Comparison of ENCODE assay signal across 23 cellular contexts in genomic region chr7:11780267-11780666, GRCh38. TPM values are rescaled to one million over a fixed set of nuclear protein-coding genes. Genes with fewer than 3 reads are reported as not detected.
"Had no signal": no experiment of that assay in that cellular context is flagged by ENCODE, and none has a peak within 500 bp of the region (broad histone marks: within the 10 kb centered on the region; RNA-seq: fewer than 3 reads in every experiment).

No MANE protein-coding gene starts in this region.

- H3K9me3 Mint-ChIP-seq: endodermal cell; nephron; stimulated activated naive B cell treated with anti-CD40 and anti-IgM and Interleukin-4, amounts not matched to agents 10 μg/mL and 1 μg/mL and 100 μg/mL, for 72 hours had no signal

- H3K9ac ChIP-seq: parathyroid adenoma had no signal

- H3K4me1 ChIP-seq: foreskin keratinocyte, psoas muscle, sigmoid colon, testis, tibial nerve, upper lobe of right lung, vagina had no signal

- H3K36me3 Mint-ChIP-seq: naive B cell; stimulated activated naive B cell treated with anti-CD40 and anti-IgM and Interleukin-4, amounts not matched to agents 10 μg/mL and 1 μg/mL and 100 μg/mL, for 72 hours had no signal

- H3K27me3 Mint-ChIP-seq: naive B cell; stimulated activated naive B cell treated with anti-CD40 and anti-IgM and Interleukin-4, amounts not matched to agents 10 μg/mL and 1 μg/mL and 100 μg/mL, for 72 hours; stimulated activated naive CD8-positive, alpha-beta T cell treated with anti-CD3 and anti-CD28 coated beads, Interleukin-15, amount 100 ng/mL, for 72 hours had no signal

- DNase-seq: effector CD4-positive, alpha-beta T cell; endodermal cell; erythroblast; foreskin keratinocyte; heart left ventricle; hippocampal formation; left colon; mesendoderm; naive B cell; psoas muscle; retina; sigmoid colon; stimulated activated CD4-positive, alpha-beta T cell treated with anti-CD3 and anti-CD28 coated beads, Interleukin-2, amount 100 ng/mL, for 24 hours; stimulated activated CD4-positive, alpha-beta T cell treated with anti-CD3 and anti-CD28 coated beads, Interleukin-4, amount 100 ng/mL, for 4 hours; stimulated activated naive B cell treated with anti-CD40 and anti-IgM and Interleukin-4, amounts not matched to agents 10 μg/mL and 1 μg/mL and 100 μg/mL, for 72 hours; stimulated activated naive CD8-positive, alpha-beta T cell treated with anti-CD3 and anti-CD28 coated beads, Interleukin-15, amount 100 ng/mL, for 72 hours; testis; upper lobe of right lung had no signal

- H3K27me3 ChIP-seq: foreskin keratinocyte, heart left ventricle, sigmoid colon, testis, tibial nerve, upper lobe of right lung, vagina had no signal

- H3K4me3 Mint-ChIP-seq: endodermal cell; naive B cell; nephron; stimulated activated naive B cell treated with anti-CD40 and anti-IgM and Interleukin-4, amounts not matched to agents 10 μg/mL and 1 μg/mL and 100 μg/mL, for 72 hours; stimulated activated naive CD8-positive, alpha-beta T cell treated with anti-CD3 and anti-CD28 coated beads, Interleukin-15, amount 100 ng/mL, for 72 hours had no signal

- H3K9me3 ChIP-seq: heart left ventricle, psoas muscle, sigmoid colon, testis, tibial nerve, upper lobe of right lung, vagina had no signal

- ATAC-seq: foreskin keratinocyte; heart left ventricle; left colon; psoas muscle; stimulated activated naive B cell treated with anti-CD40 and anti-IgM and Interleukin-4, amounts not matched to agents 10 μg/mL and 1 μg/mL and 100 μg/mL, for 72 hours; stimulated activated naive CD8-positive, alpha-beta T cell treated with anti-CD3 and anti-CD28 coated beads, Interleukin-15, amount 100 ng/mL, for 72 hours; upper lobe of right lung had no signal

- H3K36me3 ChIP-seq: heart left ventricle, sigmoid colon, tibial nerve, upper lobe of right lung, vagina had no signal

- H3K4me1 Mint-ChIP-seq: endodermal cell; naive B cell; nephron; stimulated activated naive B cell treated with anti-CD40 and anti-IgM and Interleukin-4, amounts not matched to agents 10 μg/mL and 1 μg/mL and 100 μg/mL, for 72 hours; stimulated activated naive CD8-positive, alpha-beta T cell treated with anti-CD3 and anti-CD28 coated beads, Interleukin-15, amount 100 ng/mL, for 72 hours had no signal

- H3K27ac Mint-ChIP-seq: endodermal cell; naive B cell; stimulated activated naive B cell treated with anti-CD40 and anti-IgM and Interleukin-4, amounts not matched to agents 10 μg/mL and 1 μg/mL and 100 μg/mL, for 72 hours; stimulated activated naive CD8-positive, alpha-beta T cell treated with anti-CD3 and anti-CD28 coated beads, Interleukin-15, amount 100 ng/mL, for 72 hours had no signal

- H3K79me2 ChIP-seq: parathyroid adenoma had no signal

- H3K27ac ChIP-seq: foreskin keratinocyte, heart left ventricle, parathyroid adenoma, psoas muscle, sigmoid colon, skin epidermis, testis, tibial nerve, upper lobe of right lung, vagina had no signal

- H2AFZ ChIP-seq: parathyroid adenoma had no signal

- H3K4me3 ChIP-seq: heart left ventricle, psoas muscle, sigmoid colon, skin epidermis, testis, tibial nerve, upper lobe of right lung, vagina had no signal

RNA-seq across cellular contexts. Expression of gene THSD7A, which starts 51.7 kb away (rescaled TPM):
- total RNA-seq: foreskin keratinocyte had no signal
- polyA plus RNA-seq: foreskin keratinocyte had no signal
